In the genomic region with DNA sequence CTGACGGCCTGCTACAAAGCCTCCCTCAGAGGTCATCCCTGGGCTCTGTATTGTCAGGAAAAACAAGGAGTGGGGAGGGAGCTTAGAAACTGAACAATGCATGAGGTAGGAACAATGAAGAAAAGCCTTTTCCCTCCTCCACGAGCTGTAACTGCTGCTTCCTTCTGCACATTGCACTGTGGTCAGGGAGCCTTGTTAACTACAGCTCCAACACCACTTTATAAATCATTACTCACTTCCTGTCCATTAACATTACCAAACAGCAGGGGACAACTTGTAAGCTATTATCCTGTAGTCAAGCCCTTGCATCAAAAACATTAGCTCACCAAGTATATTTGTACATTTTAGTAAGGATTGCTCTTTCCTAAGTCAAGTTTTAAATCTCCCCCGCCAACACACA, we compare ENCODE assay signal across 7 cellular contexts.
DNase-seq lines count a peak whose midpoint lies in the region; ATAC-seq and TF ChIP-seq lines count a peak whose summit lies in the region.

No MANE protein-coding gene starts in this region.

- no peaks in the 10 kb centered on the region for H3K36me3 ChIP-seq in HAP-1 (replicated peaks)
- H3K36me3 ChIP-seq in mucosa of descending colon (ENCODE audit: low read depth), result no peaks in the 10 kb centered on the region

- TF ChIP-seq CTCF in cardiac fibroblast (IDR thresholded peaks at IDR 0.05; ENCODE audit: low read depth, low read length), result no peak
- TF ChIP-seq CTCF in mucosa of descending colon (IDR thresholded peaks at IDR 0.05), result no peak

- no peak overlapping the region for H3K4me3 ChIP-seq in HAP-1
- no peak overlapping the region for H3K4me3 ChIP-seq in cardiac fibroblast (replicated peaks in 1 of 2; ENCODE audit: low read depth in 2 of 2, low read length in 2 of 2)
- H3K4me3 ChIP-seq in mucosa of descending colon, result no peak overlapping the region

- in situ Hi-C loops in HAP-1 (cut with MboI; ENCODE audit: low sequenced_read_pairs), result loop anchor here (25.0 kb wide), 2 partner anchors 421 to 796 kb away; no protein-coding TSS in a partner anchor

- DNase-seq in HAP-1 (ENCODE audit: low spot score in 2 of 2), result peak; percentile 56 to 66
- DNase-seq in NCI-H2227 (lab: John Stamatoyannopoulos, UW; ENCODE audit: unreplicated experiment), result peak; percentile 34
- peak; percentile 87 to 88 for DNase-seq in cardiac fibroblast (ENCODE audit: low read depth in 2 of 2)
- peak; percentile 97 for DNase-seq in pulmonary artery endothelial cell (ENCODE audit: low read depth, low spot score)
- DNase-seq in mucosa of descending colon, result no peak
- no peak for DNase-seq in NCI-H2171 treated with DMSO at 0.1 percent for 48 hours (lab: John Stamatoyannopoulos, UW)
- no peak for DNase-seq in erythroblast (lab: John Stamatoyannopoulos, UW)

- peaks cover 25% of the 10 kb centered on the region for H3K4me1 ChIP-seq in HAP-1
- no peaks in the 10 kb centered on the region for H3K4me1 ChIP-seq in mucosa of descending colon (ENCODE audit: low read depth)

- no peak for TF ChIP-seq POLR2A in erythroblast (IDR thresholded peaks at IDR 0.05; ENCODE audit: low read length)

- no peaks in the 10 kb centered on the region for H3K9me3 ChIP-seq in HAP-1
- H3K9me3 ChIP-seq in mucosa of descending colon, result no peaks in the 10 kb centered on the region

- no peak for ATAC-seq in mucosa of descending colon

- intact Hi-C loops in mucosa of descending colon (cut with DNase I, micrococcal nuclease), result no loop called here

- H3K27me3 ChIP-seq in HAP-1 (ENCODE audit: low read depth), result no peaks in the 10 kb centered on the region

Comparison
In these comparisons a context has a peak if more than half of its experiments do, and no peak if none do; other contexts are left out.
1. DNase-seq: peak in HAP-1 (2 of 2), NCI-H2227 (single experiment), cardiac fibroblast (2 of 2) and pulmonary artery endothelial cell (single experiment); none in mucosa of descending colon (0 of 3), NCI-H2171 treated with DMSO at 0.1 percent for 48 hours (single experiment) and erythroblast (0 of 2).